17 cellular contexts compared by ENCODE assay signal in genomic region chr1:118481091-118481490, GRCh38.
"Had no signal": no experiment of that assay in that cellular context is flagged by ENCODE, and none has a peak within 500 bp of the region (broad histone marks: within the 10 kb centered on the region; RNA-seq: fewer than 3 reads in every experiment).

No MANE protein-coding gene starts in this region.

- H3K9ac ChIP-seq: parathyroid adenoma had no signal

- H3K4me1 ChIP-seq: parathyroid adenoma, sigmoid colon had no signal

- H3K27me3 ChIP-seq: neutrophil, sigmoid colon had no signal

- ATAC-seq: activated CD4-positive, CD25-positive, alpha-beta regulatory T cell treated with anti-CD3 and anti-CD28 coated beads, Interleukin-2, amount 50 U/mL, for 24 hours; activated T-cell treated with anti-CD3 and anti-CD28 coated beads, Interleukin-2, amount 50 U/mL, for 72 hours; natural killer cell treated with Interleukin-12 subunit alpha and Interleukin-12 subunit beta and Interleukin-15 and Interleukin-18, amount 100 ng/mL, for 72 hours had no signal

- H3K27ac ChIP-seq: epithelial cell of prostate, neutrophil, parathyroid adenoma, sigmoid colon had no signal

- H3K36me3 ChIP-seq: neutrophil, sigmoid colon had no signal

- H3K9me3 ChIP-seq: neutrophil, sigmoid colon had no signal

- DNase-seq: activated CD8-positive, alpha-beta memory T cell treated with anti-CD3 and anti-CD28 coated beads for 24 hours; activated effector memory CD4-positive, alpha-beta T cell treated with anti-CD3 and anti-CD28 coated beads, Interleukin-2, amount 50 U/mL, for 16 hours; activated T-cell treated with anti-CD3 and anti-CD28 coated beads, Interleukin-2, amount 50 U/mL, for 72 hours; foreskin fibroblast; sigmoid colon; stimulated activated CD4-positive, alpha-beta T cell treated with anti-CD3 and anti-CD28 coated beads, Interleukin-12 subunit alpha, Interleukin-12 subunit beta, amount 100 ng/mL, for 4 hours; stimulated activated CD4-positive, alpha-beta T cell treated with anti-CD3 and anti-CD28 coated beads, Interleukin-1b, Interleukin-23, amount 100 ng/mL, for 48 hours; stimulated activated CD8-positive, alpha-beta memory T cell treated with anti-CD3 and anti-CD28 coated beads, Interleukin-4, amount 100 ng/mL, for 48 hours; stimulated activated naive CD4-positive, alpha-beta T cell had no signal

- H3K27ac Mint-ChIP-seq: activated naive CD4-positive, alpha-beta T cell treated with anti-CD3 and anti-CD28 coated beads, Interleukin-2, amount 50 U/mL, for 24 hours; activated T-cell treated with anti-CD3 and anti-CD28 coated beads, Interleukin-2, amount 50 U/mL, for 72 hours; natural killer cell treated with Interleukin-12 subunit alpha and Interleukin-12 subunit beta and Interleukin-15 and Interleukin-18, amount 100 ng/mL, for 72 hours; T-helper 1 cell treated with Interleukin-12 subunit alpha and Interleukin-12 subunit beta and Interleukin-4 antibody, amounts not matched to agents 30 μg/mL and 1 μg/mL, for 36 hours had no signal

- H3K27me3 Mint-ChIP-seq: activated naive CD4-positive, alpha-beta T cell treated with anti-CD3 and anti-CD28 coated beads, Interleukin-2, amount 50 U/mL, for 24 hours; natural killer cell treated with Interleukin-12 subunit alpha and Interleukin-12 subunit beta and Interleukin-15 and Interleukin-18, amount 100 ng/mL, for 72 hours had no signal

- H3K36me3 Mint-ChIP-seq: activated naive CD4-positive, alpha-beta T cell treated with anti-CD3 and anti-CD28 coated beads, Interleukin-2, amount 50 U/mL, for 24 hours; natural killer cell treated with Interleukin-12 subunit alpha and Interleukin-12 subunit beta and Interleukin-15 and Interleukin-18, amount 100 ng/mL, for 72 hours had no signal

- H3K4me1 Mint-ChIP-seq: activated naive CD4-positive, alpha-beta T cell treated with anti-CD3 and anti-CD28 coated beads, Interleukin-2, amount 50 U/mL, for 24 hours had no signal

- H3K79me2 ChIP-seq: parathyroid adenoma had no signal

- H2AFZ ChIP-seq: parathyroid adenoma had no signal

- H3K4me3 Mint-ChIP-seq: activated naive CD4-positive, alpha-beta T cell treated with anti-CD3 and anti-CD28 coated beads, Interleukin-2, amount 50 U/mL, for 24 hours; activated T-cell treated with anti-CD3 and anti-CD28 coated beads, Interleukin-2, amount 50 U/mL, for 72 hours; natural killer cell treated with Interleukin-12 subunit alpha and Interleukin-12 subunit beta and Interleukin-15 and Interleukin-18, amount 100 ng/mL, for 72 hours; T-helper 1 cell treated with Interleukin-12 subunit alpha and Interleukin-12 subunit beta and Interleukin-4 antibody, amounts not matched to agents 30 μg/mL and 1 μg/mL, for 36 hours had no signal

- H3K4me3 ChIP-seq: lung, sigmoid colon had no signal
